Comparison of ENCODE assay signal across 11 cellular contexts in the genomic region with DNA sequence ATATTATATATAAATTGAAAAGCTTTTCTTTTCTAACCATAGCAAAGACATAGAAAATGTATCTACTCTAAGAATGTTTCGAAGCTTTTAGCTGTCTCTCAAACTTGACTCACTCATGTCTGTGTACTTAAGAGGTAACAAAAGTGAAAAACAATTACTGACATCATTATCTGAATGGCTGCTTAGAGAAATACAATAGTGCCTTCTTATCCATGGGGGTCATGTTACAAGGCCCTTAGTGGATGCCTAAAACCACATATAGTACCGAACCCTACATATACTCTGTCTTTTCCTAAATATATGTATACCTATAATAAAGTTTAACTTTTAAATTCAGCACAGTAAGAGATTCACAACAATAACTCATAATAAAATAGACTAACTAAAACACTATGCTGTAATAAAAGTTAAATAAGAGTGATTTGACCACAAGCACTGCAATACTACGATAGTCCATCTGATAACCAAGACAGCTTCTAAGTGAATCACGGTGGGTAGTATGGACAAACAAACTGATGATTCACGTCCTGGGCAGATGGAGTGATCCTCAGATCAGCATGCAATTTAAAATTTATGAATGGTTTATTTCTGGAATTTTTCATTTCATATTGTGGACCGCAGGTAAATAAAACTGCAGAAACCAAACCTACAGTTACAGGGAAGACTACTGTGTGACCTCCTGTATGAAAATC.
DNase-seq lines count a peak whose midpoint lies in the region; ATAC-seq and TF ChIP-seq lines count a peak whose summit lies in the region.
"Had no signal": no experiment of that assay in that cellular context is flagged by ENCODE, and none has a peak within 500 bp of the region (broad histone marks: within the 10 kb centered on the region; RNA-seq: fewer than 3 reads in every experiment).

No MANE protein-coding gene starts in this region.

- TF ChIP-seq CTCF in mammary epithelial cell (conservative IDR thresholded peaks at IDR 0.05 in 1 of 2, IDR thresholded peaks at IDR 0.05 in 1 of 2; ENCODE audit: extremely low read depth in 1 of 2, insufficient read depth in 1 of 2, low read depth in 1 of 2, low read length in 2 of 2) = no peak
- TF ChIP-seq CTCF in psoas muscle (IDR thresholded peaks at IDR 0.05) = no peak
- no peak for TF ChIP-seq CTCF in GM10266 (IDR thresholded peaks at IDR 0.05; ENCODE audit: control insufficient read depth, insufficient read depth, low read depth, missing control alignments)
- TF ChIP-seq CTCF in prostate gland (IDR thresholded peaks at IDR 0.05) = no peak

- CTCF ChIA-PET in mammary epithelial cell (lab: Charles Lee; ENCODE audit: low non-redundant PET) = no interaction called here

- H3K4me3 ChIP-seq in mammary epithelial cell (replicated peaks in 1 of 3; ENCODE audit: insufficient read depth in 1 of 3, low read depth in 2 of 3, low read length in 3 of 3) (no peak overlapping the region), psoas muscle (no peak overlapping the region), prostate gland (no peak overlapping the region)
- H3K4me3 ChIP-seq: heart right ventricle, skin epidermis had no signal

- no peak overlapping the region for H2AFZ ChIP-seq in mammary epithelial cell (ENCODE audit: low read depth, low read length)

- intact Hi-C loops in mammary epithelial cell (cut with micrococcal nuclease) (loop anchor here (10.0 kb wide), 1 partner anchor 160 kb away; a partner anchor contains a TSS), psoas muscle (cut with DNase I) (loop anchor here in 1 of 2 donors (5.0 to 10.0 kb wide), 2 partner anchors 78 to 610 kb away; no protein-coding TSS in a partner anchor), prostate gland (cut with DNase I) (no loop called here), sciatic nerve (cut with DNase I) (no loop called here)

- TF ChIP-seq POLR2A in prostate gland (IDR thresholded peaks at IDR 0.05) = no peak

- in situ Hi-C loops in mammary epithelial cell (cut with MboI; ENCODE audit: low sequenced_read_pairs in 2 of 2) = no loop called here

- peak overlapping the region; percentile 44 for H3K4me2 ChIP-seq in mammary epithelial cell (ENCODE audit: insufficient read depth, low read depth, low read length)

- H3K36me3 ChIP-seq in mammary epithelial cell (ENCODE audit: insufficient read depth, low read length) (no peaks in the 10 kb centered on the region), psoas muscle (ENCODE audit: insufficient read depth in 1 of 2, low read depth in 1 of 2) (no peaks in the 10 kb centered on the region), prostate gland (no peaks in the 10 kb centered on the region)
- H3K36me3 ChIP-seq: heart right ventricle had no signal

- H3K27ac ChIP-seq in mammary epithelial cell (ENCODE audit: insufficient read depth, low read depth, low read length) (peak overlapping the region; percentile 69), psoas muscle (peak overlapping the region; percentile 62), prostate gland (no peak overlapping the region)
- H3K27ac ChIP-seq: 22Rv1, heart right ventricle, skin epidermis had no signal

- dilution Hi-C loops in mammary epithelial cell (cut with HindIII; ENCODE audit: low sequenced_read_pairs) = no loop called here

- no TSS peak for BruUV-seq in mammary epithelial cell (replicated peaks; lab: Mats Ljungman, UMichigan)

- peaks cover 29% of the 10 kb centered on the region for H3K4me1 ChIP-seq in mammary epithelial cell (ENCODE audit: insufficient read depth, low read length)
- H3K4me1 ChIP-seq in psoas muscle = peaks cover 22% of the 10 kb centered on the region
- H3K4me1 ChIP-seq in prostate gland (replicated peaks) = no peaks in the 10 kb centered on the region

- H3K9ac ChIP-seq in mammary epithelial cell (ENCODE audit: insufficient read depth, low read length) = no peak overlapping the region

- no peaks in the 10 kb centered on the region for H3K27me3 ChIP-seq in mammary epithelial cell (ENCODE audit: insufficient read depth, low read length)
- no peaks in the 10 kb centered on the region for H3K27me3 ChIP-seq in psoas muscle (ENCODE audit: insufficient read depth in 3 of 3, low read length in 2 of 3)
- H3K27me3 ChIP-seq in prostate gland (replicated peaks; ENCODE audit: insufficient read depth) = no peaks in the 10 kb centered on the region
- H3K27me3 ChIP-seq: heart right ventricle had no signal

- H3K79me2 ChIP-seq in mammary epithelial cell (ENCODE audit: insufficient read depth, low read length) = no peaks in the 10 kb centered on the region

- DNase-seq in DMS153 (lab: John Stamatoyannopoulos, UW) (peak; percentile 29), DMS153 treated with DMSO at 0.1 percent for 48 hours (lab: John Stamatoyannopoulos, UW; ENCODE audit: unreplicated experiment) (no peak), NCI-H345 (lab: John Stamatoyannopoulos, UW) (peak; percentile 65), mammary epithelial cell (peak; percentile 84), psoas muscle (no peak), GM10266 (ENCODE audit: extremely low spot score) (no peak), prostate gland (ENCODE audit: low spot score) (no peak), sciatic nerve (ENCODE audit: low spot score) (no peak)
- DNase-seq: heart right ventricle had no signal

- H3K9me3 ChIP-seq in mammary epithelial cell (replicated peaks; ENCODE audit: insufficient read depth, low read length) (no peaks in the 10 kb centered on the region), psoas muscle (no peaks in the 10 kb centered on the region), prostate gland (no peaks in the 10 kb centered on the region)
- H3K9me3 ChIP-seq: heart right ventricle had no signal

- WGBS in mammary epithelial cell (ENCODE audit: low coverage, missing lambda C conversion rate) = 52% methylated on average over 6 of the region's 6 CpGs
- WGBS in psoas muscle, 3 donors = 76 to 88% (median 79%) methylated on average over 6 of the region's 6 CpGs
- 57% methylated on average over 6 of the region's 6 CpGs for WGBS in prostate gland

- H4K20me1 ChIP-seq in mammary epithelial cell (ENCODE audit: insufficient read depth, low read length) = no peaks in the 10 kb centered on the region

- ATAC-seq in psoas muscle = no peak
- no peak for ATAC-seq in sciatic nerve

Comparison
In these comparisons a context has a peak if more than half of its experiments do, and no peak if none do; other contexts are left out.
1. DNase-seq: peak in DMS153 (single experiment), NCI-H345 (single experiment) and mammary epithelial cell (single experiment); none in DMS153 treated with DMSO at 0.1 percent for 48 hours (single experiment), psoas muscle (0 of 2), GM10266 (single experiment), prostate gland (single experiment) and sciatic nerve (single experiment).
2. H3K27ac ChIP-seq: peak in mammary epithelial cell (single experiment) and psoas muscle (single experiment); none in prostate gland (0 of 2).